In genomic region chr17:29177541-29177870, GRCh38 we compare ENCODE assay signal across 8 cellular contexts. TPM values are rescaled to one million over a fixed set of nuclear protein-coding genes. Genes with fewer than 3 reads are reported as not detected.
A peak's percentile ranks its signal among the peaks of the same experiment; 100 is the strongest.
DNase-seq lines count a peak whose midpoint lies in the region; ATAC-seq and TF ChIP-seq lines count a peak whose summit lies in the region.

No MANE protein-coding gene starts in this region.

- no peak for TF ChIP-seq EP300 in transverse colon (IDR thresholded peaks at IDR 0.05; ENCODE audit: low read depth)

- peak overlapping the region; percentile 98 for H3K27ac Mint-ChIP-seq in activated naive CD4-positive, alpha-beta T cell treated with anti-CD3 and anti-CD28 coated beads, Interleukin-2, amount 50 U/mL, for 24 hours

- TF ChIP-seq CTCF in breast epithelium (IDR thresholded peaks at IDR 0.05) (no peak), transverse colon (IDR thresholded peaks at IDR 0.05) (no peak)

- no peaks in the 10 kb centered on the region for H3K9me3 Mint-ChIP-seq in activated naive CD4-positive, alpha-beta T cell treated with anti-CD3 and anti-CD28 coated beads, Interleukin-2, amount 50 U/mL, for 24 hours

- H3K4me3 ChIP-seq in breast epithelium (peak overlapping the region in 2 of 3 donors; percentile 58 to 85), mucosa of stomach (ENCODE audit: low read length) (peak overlapping the region; percentile 37), transverse colon (peak overlapping the region in 2 of 4 donors; percentile 55 to 67)

- DNase-seq in activated naive CD4-positive, alpha-beta T cell (lab: John Stamatoyannopoulos, UW), result no peak
- DNase-seq in breast epithelium (ENCODE audit: low spot score in 2 of 2) (no peak), transverse colon (no peak)
- DNase-seq in stimulated activated CD4-positive, alpha-beta T cell treated with anti-CD3 and anti-CD28 coated beads, Interleukin-15, amount 100 ng/mL, for 24 hours, result no peak

- 57% methylated on average over 3 of the region's 3 CpGs; no CpG with 5 or more reads in 1 of the 2 donors for WGBS in transverse colon (ENCODE audit: low coverage in 1 of 2), 2 donors

- H3K27me3 Mint-ChIP-seq in activated naive CD4-positive, alpha-beta T cell treated with anti-CD3 and anti-CD28 coated beads, Interleukin-2, amount 50 U/mL, for 24 hours, result no peaks in the 10 kb centered on the region

- H3K9me3 ChIP-seq in breast epithelium (no peaks in the 10 kb centered on the region), mucosa of stomach (ENCODE audit: control insufficient read depth, low read length) (no peaks in the 10 kb centered on the region), transverse colon (no peaks in the 10 kb centered on the region)

- H3K36me3 Mint-ChIP-seq in activated naive CD4-positive, alpha-beta T cell treated with anti-CD3 and anti-CD28 coated beads, Interleukin-2, amount 50 U/mL, for 24 hours, result no peaks in the 10 kb centered on the region

- H3K4me3 Mint-ChIP-seq in activated naive CD4-positive, alpha-beta T cell treated with anti-CD3 and anti-CD28 coated beads, Interleukin-2, amount 50 U/mL, for 24 hours, result peak overlapping the region; percentile 96

- in situ Hi-C loops in transverse colon (cut with MboI; ENCODE audit: low pct_ligation_motif_present in 1 of 4, low pct_unique_long_range_greater_than_20kb in 1 of 4, low sequenced_read_pairs in 3 of 4), result no loop called here

- ATAC-seq in GM21526 (IDR thresholded peaks at IDR 0.05; ENCODE audit: low FRiP score, unreplicated experiment), result no peak
- no peak for ATAC-seq in HG02623 (IDR thresholded peaks at IDR 0.05; ENCODE audit: unreplicated experiment)

- intact Hi-C loops in breast epithelium (cut with DNase I; ENCODE audit: low total_unique reads) (no loop called here), transverse colon (cut with DNase I; ENCODE audit: low total_unique reads) (no loop called here)

- peaks cover 15% of the 10 kb centered on the region for H3K4me1 Mint-ChIP-seq in activated naive CD4-positive, alpha-beta T cell treated with anti-CD3 and anti-CD28 coated beads, Interleukin-2, amount 50 U/mL, for 24 hours

- peak overlapping the region; percentile 88 to 94 for H3K27ac ChIP-seq in breast epithelium
- H3K27ac ChIP-seq in transverse colon, result peak overlapping the region; percentile 89 to 94 (median 92)

- H3K27me3 ChIP-seq in breast epithelium (no peaks in the 10 kb centered on the region), mucosa of stomach (ENCODE audit: control insufficient read depth, insufficient read depth, low read length) (no peaks in the 10 kb centered on the region), transverse colon (no peaks in the 10 kb centered on the region)

- H3K36me3 ChIP-seq in breast epithelium, result no peaks in the 10 kb centered on the region
- no peaks in the 10 kb centered on the region for H3K36me3 ChIP-seq in mucosa of stomach (ENCODE audit: control insufficient read depth, insufficient read depth, low read length)
- no peaks in the 10 kb centered on the region for H3K36me3 ChIP-seq in transverse colon

- TF ChIP-seq POLR2A in breast epithelium (IDR thresholded peaks at IDR 0.05), result no peak
- TF ChIP-seq POLR2A in transverse colon (IDR thresholded peaks at IDR 0.05), result no peak

- peak overlapping the region; percentile 84 for H3K9ac ChIP-seq in mucosa of stomach (ENCODE audit: low read length)

- H3K4me1 ChIP-seq in breast epithelium, result peaks cover 15 to 25% of the 10 kb centered on the region in 2 donors
- peaks cover 51% of the 10 kb centered on the region for H3K4me1 ChIP-seq in mucosa of stomach (ENCODE audit: control insufficient read depth, insufficient read depth, low read length)
- peaks cover 32 to 59% (median 50%) of the 10 kb centered on the region in 4 donors for H3K4me1 ChIP-seq in transverse colon

RNA-seq across cellular contexts. Expression of gene MYO18A, which starts 2.7 kb away (rescaled TPM):
- total RNA-seq in breast epithelium, result 10 to 100 TPM; 31.5 to 71.1 (median 42.3) TPM
- total RNA-seq in transverse colon, result 100 to 1,000 TPM; 112 to 191 (median 136) TPM
